In genomic region chr2:84906900-84907714, GRCh38 we compare ENCODE assay signal across 8 cellular contexts. TPM values are rescaled to one million over a fixed set of nuclear protein-coding genes. Genes with fewer than 3 reads are reported as not detected.
A peak's percentile ranks its signal among the peaks of the same experiment; 100 is the strongest.
DNase-seq lines count a peak whose midpoint lies in the region; ATAC-seq lines count a peak whose summit lies in the region.

No MANE protein-coding gene starts in this region.

- peak overlapping the region; percentile 88 for H3K9ac ChIP-seq in HUES48 (ENCODE audit: low read depth, low read length)
- H3K9ac ChIP-seq in skeletal muscle satellite cell (ENCODE audit: low read depth, low read length) = peak overlapping the region; percentile 99

- DNase-seq in DMS114 treated with DMSO at 0.1 percent for 48 hours (lab: John Stamatoyannopoulos, UW; ENCODE audit: unreplicated experiment) (peak; percentile 54), T follicular helper cell (ENCODE audit: low read depth) (peak; percentile 37), caudate nucleus (lab: John Stamatoyannopoulos, UW) (peak in 32 of 61 donors; percentile 6 to 79 (median 30)), iPS-NIHi7 (ENCODE audit: extremely low spot score) (peak; percentile 57), NCI-H1436 (lab: John Stamatoyannopoulos, UW) (no peak)

- H3K27me3 ChIP-seq in HUES48 (ENCODE audit: control insufficient read depth, insufficient read depth, low read length) (peaks cover 15% of the 10 kb centered on the region), skeletal muscle satellite cell (ENCODE audit: control insufficient read depth, insufficient read depth, low read length) (no peaks in the 10 kb centered on the region)

- peak overlapping the region; percentile 86 for H3K4me2 ChIP-seq in skeletal muscle satellite cell (ENCODE audit: low read length)

- H3K4me3 ChIP-seq in HUES48 (ENCODE audit: low read depth, low read length) = peak overlapping the region; percentile 91
- peak overlapping the region; percentile 96 for H3K4me3 ChIP-seq in skeletal muscle satellite cell (ENCODE audit: low read length)

- ATAC-seq in GM19438 (IDR thresholded peaks at IDR 0.05; ENCODE audit: low read depth, unreplicated experiment) = peak; percentile 42

- H3K4me1 ChIP-seq in HUES48 (ENCODE audit: control insufficient read depth, insufficient read depth, low read length) (peaks cover 5% of the 10 kb centered on the region; the same call in 1 of the 2 replicates), skeletal muscle satellite cell (ENCODE audit: control insufficient read depth, insufficient read depth, low read length) (peaks cover 14% of the 10 kb centered on the region)

- H3K27ac ChIP-seq in HUES48 (ENCODE audit: low read depth, low read length) (peak overlapping the region; percentile 84), caudate nucleus (ENCODE audit: low read depth, low read length) (peak overlapping the region; percentile 81)

- no peaks in the 10 kb centered on the region for H3K9me3 ChIP-seq in HUES48 (ENCODE audit: control insufficient read depth, insufficient read depth, low read length)
- H3K9me3 ChIP-seq in skeletal muscle satellite cell (replicated peaks; ENCODE audit: low read length) = no peaks in the 10 kb centered on the region

- H3K36me3 ChIP-seq in HUES48 (ENCODE audit: control insufficient read depth, insufficient read depth, low read length) = no peaks in the 10 kb centered on the region
- H3K36me3 ChIP-seq in skeletal muscle satellite cell (ENCODE audit: insufficient read depth, low read length) = peaks cover 19% of the 10 kb centered on the region

RNA-seq across cellular contexts. Expression of gene TMSB10, which starts 1.7 kb away (rescaled TPM):
- total RNA-seq in skeletal muscle satellite cell (2012; rRNA removed) = 4,947 and 6,455 TPM in 2 replicates

RNA-seq across cellular contexts. Expression of gene TRABD2A, which starts 26.2 kb away (rescaled TPM):
- 18.8 and 22.9 TPM in 2 replicates for total RNA-seq in skeletal muscle satellite cell (2012; rRNA removed)
